8 cellular contexts compared by ENCODE assay signal in the genomic region with DNA sequence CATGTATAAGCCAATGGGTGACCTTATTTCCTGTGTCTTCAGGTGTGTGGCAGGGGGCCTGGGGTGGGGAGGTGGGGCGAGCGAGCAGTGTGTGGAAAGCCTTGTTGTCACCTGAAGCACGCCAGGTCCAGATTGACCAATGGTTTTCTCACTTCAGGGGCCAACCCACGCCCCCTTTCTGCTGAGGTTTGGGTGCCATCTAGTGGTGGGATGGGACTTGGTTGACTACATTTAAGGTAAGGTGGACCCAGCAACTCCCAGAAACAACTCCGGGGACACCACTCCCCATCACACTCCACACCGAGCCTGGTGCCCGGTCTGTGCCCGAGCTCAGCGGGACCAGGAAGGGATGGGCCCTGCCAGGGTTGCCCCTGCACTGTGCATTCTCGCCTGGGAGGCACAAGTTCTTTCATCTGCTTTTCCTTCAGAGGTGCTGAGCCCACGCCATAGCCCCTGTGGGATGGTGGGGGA. TPM values are rescaled to one million over a fixed set of nuclear protein-coding genes. Genes with fewer than 3 reads are reported as not detected.
DNase-seq lines count a peak whose midpoint lies in the region; ATAC-seq and TF ChIP-seq lines count a peak whose summit lies in the region.

No MANE protein-coding gene starts in this region.

- H3K27ac ChIP-seq in SU-DHL-6 (ENCODE audit: low read depth, low read length) (no peak overlapping the region), right atrium auricular region (no peak overlapping the region)

- POLR2A ChIA-PET in GM10248 (lab: Yijun Ruan, JAX) = no interaction called here

- no peak overlapping the region for H3K9ac ChIP-seq in SU-DHL-6 (ENCODE audit: low read length)

- H3K4me1 ChIP-seq in right atrium auricular region = peaks cover 0 to 14% of the 10 kb centered on the region in 2 donors

- H3K27me3 ChIP-seq in SU-DHL-6 (ENCODE audit: low read length) (no peaks in the 10 kb centered on the region), right atrium auricular region (no peaks in the 10 kb centered on the region)

- CTCF ChIA-PET in GM10248 (lab: Yijun Ruan, JAX) = interaction anchor here (0.9 to 1.7 kb wide), 3 partner anchors 9 to 20 kb away, joined by 3 to 5 read pairs (median 3); no protein-coding TSS in a partner anchor

- H3K9me2 ChIP-seq in SU-DHL-6 (replicated peaks; ENCODE audit: insufficient read depth, low read length) = no peaks in the 10 kb centered on the region

- TF ChIP-seq CTCF in GM10248 (IDR thresholded peaks at IDR 0.05; ENCODE audit: control extremely low read depth, extremely low read depth, low read depth, missing control alignments) (peak; percentile 75), NB4 (IDR thresholded peaks at IDR 0.05; ENCODE audit: low read depth, low read length) (peak; percentile 74), SU-DHL-6 (IDR thresholded peaks at IDR 0.05; ENCODE audit: insufficient read depth, low read length, poor library complexity, severe bottlenecking) (peak; percentile 69), right atrium auricular region (IDR thresholded peaks at IDR 0.05) (peak; percentile 58 to 78)

- H3K36me3 ChIP-seq in SU-DHL-6 (ENCODE audit: low read length) = no peaks in the 10 kb centered on the region
- peaks cover 23% of the 10 kb centered on the region for H3K36me3 ChIP-seq in right atrium auricular region

- H4K20me1 ChIP-seq in SU-DHL-6 (ENCODE audit: low read depth, low read length) = no peaks in the 10 kb centered on the region

- ATAC-seq in HG03457 (IDR thresholded peaks at IDR 0.05; ENCODE audit: unreplicated experiment) = no peak
- no peak for ATAC-seq in GM19463 (IDR thresholded peaks at IDR 0.05; ENCODE audit: unreplicated experiment)

- no peak overlapping the region for H3K4me2 ChIP-seq in SU-DHL-6 (ENCODE audit: low read depth, low read length, poor library complexity, severe bottlenecking)

- DNase-seq in GM10248 (ENCODE audit: extremely low spot score) = peak; percentile 93
- peak; percentile 85 for DNase-seq in NB4 (ENCODE audit: low read depth)
- peak; percentile 40 for DNase-seq in amniotic stem cell (lab: John Stamatoyannopoulos, UW)
- DNase-seq in right atrium auricular region (ENCODE audit: low spot score) = peak; percentile 85
- DNase-seq in retina = peak; percentile 81

- H3K9me3 ChIP-seq in SU-DHL-6 (ENCODE audit: insufficient read depth, low read length) (no peaks in the 10 kb centered on the region), right atrium auricular region (no peaks in the 10 kb centered on the region)

- no peak overlapping the region for H2AFZ ChIP-seq in SU-DHL-6 (ENCODE audit: low read depth, low read length, severe bottlenecking)

- no peak for TF ChIP-seq POLR2A in NB4 (IDR thresholded peaks at IDR 0.05; ENCODE audit: extremely low read depth, insufficient read length)

- no peaks in the 10 kb centered on the region for H3F3A ChIP-seq in SU-DHL-6 (ENCODE audit: insufficient read depth)

- H3K79me2 ChIP-seq in SU-DHL-6 (ENCODE audit: insufficient read depth, low read length) = no peaks in the 10 kb centered on the region

- no peak overlapping the region for H3K4me3 ChIP-seq in NB4 (ENCODE audit: low read depth, low read length)
- no peak overlapping the region for H3K4me3 ChIP-seq in SU-DHL-6 (ENCODE audit: insufficient read depth, low read length, poor library complexity, severe bottlenecking)
- H3K4me3 ChIP-seq in right atrium auricular region = no peak overlapping the region

RNA-seq across cellular contexts. Expression of a gene that starts 40.0 kb away (rescaled TPM):
- total RNA-seq in right atrium auricular region = 1 to 10 TPM; 4.2 to 5.3 TPM

Comparison
In these comparisons a context has a peak if more than half of its experiments do, and no peak if none do; other contexts are left out.
1. DNase-seq: peak in every context shown above with its lines; median percentile 93 in GM10248; 85 in NB4; 85 in right atrium auricular region; 81 in retina; 40 in amniotic stem cell.